In the genomic region with DNA sequence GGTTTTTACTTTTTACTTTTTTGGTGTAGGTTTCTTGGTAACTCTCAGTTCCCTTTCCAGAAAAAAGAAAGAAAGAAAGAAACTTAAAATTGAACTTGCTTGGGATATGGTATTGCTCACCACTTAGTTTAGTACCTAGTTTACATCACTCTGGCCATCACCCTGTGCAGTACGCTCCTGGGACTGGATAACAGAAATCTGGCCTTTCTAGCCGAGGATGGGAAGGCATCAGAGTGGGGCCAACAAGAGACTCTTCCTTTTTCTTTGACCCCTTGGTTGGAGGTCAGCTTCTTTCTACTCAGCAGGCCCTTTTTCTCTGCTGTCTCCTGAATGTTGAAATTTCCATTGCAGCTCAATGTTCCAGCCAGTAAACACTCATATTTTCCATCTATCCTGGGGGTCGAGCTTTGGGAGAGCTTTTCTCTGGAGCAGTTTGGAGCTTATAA, we compare ENCODE assay signal across 15 cellular contexts.
DNase-seq lines count a peak whose midpoint lies in the region; ATAC-seq and TF ChIP-seq lines count a peak whose summit lies in the region.
"Had no signal": no experiment of that assay in that cellular context is flagged by ENCODE, and none has a peak within 500 bp of the region (broad histone marks: within the 10 kb centered on the region; RNA-seq: fewer than 3 reads in every experiment).

No MANE protein-coding gene starts in this region.

- in situ Hi-C loops in ACHN (cut with HindIII; ENCODE audit: low pct_ligation_motif_present, low pct_unique_long_range_greater_than_20kb, low sequenced_read_pairs): no loop called here

- intact Hi-C loops in left ventricle myocardium inferior (cut with micrococcal nuclease): no loop called here

- H3K27ac ChIP-seq in ACC112 (ENCODE audit: low read depth, low read length) (peak overlapping the region; percentile 35), left ventricle myocardium inferior (replicated peaks) (peak overlapping the region; percentile 66), rectal smooth muscle tissue (ENCODE audit: low read depth, low read length) (peak overlapping the region; percentile 54), RWPE1 (no peak overlapping the region)
- H3K27ac ChIP-seq: colonic mucosa had no signal

- H2AFZ ChIP-seq in ACC112 (ENCODE audit: low read length, unreplicated experiment): no peak overlapping the region

- H3K9ac ChIP-seq in adipocyte (ENCODE audit: low read length): no peak overlapping the region
- H3K9ac ChIP-seq in rectal smooth muscle tissue (ENCODE audit: low read length): no peak overlapping the region

- POLR2A ChIA-PET in RWPE1 (lab: Yijun Ruan, JAX; ENCODE audit: low non-redundant PET): no interaction called here

- DNase-seq in adipocyte (ENCODE audit: low read depth) (peak; percentile 65), left ventricle myocardium inferior (no peak), SIG-M5 treated with dmso at 0.1 percent for 504 hours (lab: John Stamatoyannopoulos, UW; ENCODE audit: unreplicated experiment) (no peak), ACHN (no peak), RWPE1 (ENCODE audit: low spot score) (no peak)
- DNase-seq: activated CD4-positive, CD25-positive, alpha-beta regulatory T cell treated with anti-CD3 and anti-CD28 coated beads, Interleukin-2, amount 50 U/mL, for 72 hours; activated T-cell treated with anti-CD3 and anti-CD28 coated beads, Interleukin-2, amount 50 U/mL, for 48 hours; colonic mucosa; DND-41; head of caudate nucleus; NCI-H2029 treated with DMSO at 0.1 percent for 48 hours; stimulated activated naive CD4-positive, alpha-beta T cell treated with Interleukin-2 at 50 U/mL for 16 hours had no signal

- TF ChIP-seq CTCF in left ventricle myocardium inferior (IDR thresholded peaks at IDR 0.05; ENCODE audit: borderline replicate concordance) (no peak), RWPE1 (conservative IDR thresholded peaks at IDR 0.05; ENCODE audit: low read depth) (no peak)

- ATAC-seq in GM18909 (IDR thresholded peaks at IDR 0.05; ENCODE audit: poor library complexity, unreplicated experiment): no peak

- no peak overlapping the region for H3K4me3 ChIP-seq in ACC112 (ENCODE audit: low read depth, low read length)
- no peak overlapping the region for H3K4me3 ChIP-seq in adipocyte (ENCODE audit: low read length)
- H3K4me3 ChIP-seq in left ventricle myocardium inferior: no peak overlapping the region
- H3K4me3 ChIP-seq in rectal smooth muscle tissue (ENCODE audit: low read length): no peak overlapping the region
- H3K4me3 ChIP-seq: colonic mucosa had no signal

- no peaks in the 10 kb centered on the region for H3K9me3 ChIP-seq in adipocyte (ENCODE audit: control insufficient read depth, low read length)
- H3K9me3 ChIP-seq in left ventricle myocardium inferior (replicated peaks): no peaks in the 10 kb centered on the region
- H3K9me3 ChIP-seq: colonic mucosa had no signal

- H3K36me3 ChIP-seq in ACC112 (ENCODE audit: insufficient read depth, low read length): no peaks in the 10 kb centered on the region
- peaks cover 5% of the 10 kb centered on the region for H3K36me3 ChIP-seq in adipocyte (ENCODE audit: control insufficient read depth, insufficient read depth, low read length, severe bottlenecking)
- H3K36me3 ChIP-seq in left ventricle myocardium inferior: peaks cover 1% of the 10 kb centered on the region
- no peaks in the 10 kb centered on the region for H3K36me3 ChIP-seq in rectal smooth muscle tissue (ENCODE audit: control insufficient read depth, insufficient read depth, low read length)
- H3K36me3 ChIP-seq: colonic mucosa had no signal

- H3K27me3 ChIP-seq in ACC112 (ENCODE audit: insufficient read depth, low read length): no peaks in the 10 kb centered on the region
- H3K27me3 ChIP-seq in adipocyte (replicated peaks; ENCODE audit: control insufficient read depth, insufficient read depth, low read length): no peaks in the 10 kb centered on the region
- no peaks in the 10 kb centered on the region for H3K27me3 ChIP-seq in left ventricle myocardium inferior (ENCODE audit: low read depth)
- H3K27me3 ChIP-seq in rectal smooth muscle tissue (ENCODE audit: control insufficient read depth, insufficient read depth, low read length): no peaks in the 10 kb centered on the region
- H3K27me3 ChIP-seq: colonic mucosa had no signal

- CTCF ChIA-PET in RWPE1 (lab: Yijun Ruan, JAX): no interaction called here

- H3K4me1 ChIP-seq in ACC112 (ENCODE audit: control insufficient read depth, insufficient read depth, low read length, unreplicated experiment): peaks cover 47% of the 10 kb centered on the region
- H3K4me1 ChIP-seq in adipocyte (ENCODE audit: control insufficient read depth, insufficient read depth, low read length): peaks cover 57% of the 10 kb centered on the region
- peaks cover 39% of the 10 kb centered on the region for H3K4me1 ChIP-seq in left ventricle myocardium inferior
- H3K4me1 ChIP-seq in rectal smooth muscle tissue (ENCODE audit: control insufficient read depth, insufficient read depth, low read length): peaks cover 27% of the 10 kb centered on the region

- no peaks in the 10 kb centered on the region for H3K79me2 ChIP-seq in ACC112 (ENCODE audit: control insufficient read depth, insufficient read depth, low read length, unreplicated experiment)
